34 cellular contexts compared by ENCODE assay signal in the genomic region with DNA sequence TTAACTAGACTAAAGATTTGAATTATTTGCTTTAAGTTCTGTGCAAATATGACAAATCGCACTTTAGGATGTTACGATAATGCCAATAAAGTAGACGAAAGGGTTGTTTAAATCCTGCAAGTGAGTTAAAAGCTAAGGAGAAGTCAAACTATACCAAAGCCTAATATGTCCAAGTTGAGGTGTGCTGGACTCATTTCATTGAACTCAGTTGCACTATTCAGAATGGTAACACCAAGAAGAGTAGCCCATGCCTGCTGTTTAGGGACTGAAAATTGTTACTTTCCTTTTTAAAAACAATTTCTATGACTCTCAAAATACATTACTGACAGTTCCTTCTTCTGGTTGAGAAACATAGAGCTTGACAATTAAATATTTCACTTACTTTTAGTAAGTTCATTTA.
"Had no signal": no experiment of that assay in that cellular context is flagged by ENCODE, and none has a peak within 500 bp of the region (broad histone marks: within the 10 kb centered on the region; RNA-seq: fewer than 3 reads in every experiment).

No MANE protein-coding gene starts in this region.

- DNase-seq: Karpas-422, Kasumi-1, KG1, MG63, MM.1S, MV-4-11, NCI-H1048, NCI-H1092, NCI-H1092 treated with DMSO at 0.1 percent for 48 hours, NCI-H1105, NCI-H1105 treated with DMSO at 0.1 percent for 48 hours, NCI-H1417 treated with DMSO at 0.1 percent for 48 hours, NCI-H1436, NCI-H1436 treated with DMSO at 0.1 percent for 48 hours, NCI-H146, NCI-H1694, NCI-H1694 treated with DMSO at 0.1 percent for 48 hours, NCI-H187 treated with DMSO at 0.1 percent for 48 hours, NCI-H1930, NCI-H2029, NCI-H2029 treated with DMSO at 0.1 percent for 48 hours, NCI-H2081, NCI-H2081 treated with DMSO at 0.1 percent for 48 hours, NCI-H2107, NCI-H2171, NCI-H2171 treated with DMSO at 0.1 percent for 48 hours, NCI-H2227 treated with DMSO at 0.1 percent for 48 hours, NCI-H226, NCI-H345, NCI-H446, NCI-H446 treated with DMSO at 0.1 percent for 48 hours, NCI-H510A treated with DMSO at 0.1 percent for 48 hours, NCI-H524 had no signal

- H3K9me3 ChIP-seq: MG63 had no signal

- H3K36me3 ChIP-seq: MG63 had no signal

- H3K27me3 ChIP-seq: MG63 had no signal

- H3K9ac ChIP-seq: KMS-11 had no signal

- H3K4me2 ChIP-seq: KMS-11 had no signal

- H3K4me3 ChIP-seq: MG63 had no signal

- H3K27ac ChIP-seq: KMS-11 had no signal
